28 cellular contexts compared by ENCODE assay signal in genomic region chr6:26333458-26334297, GRCh38.
"Had no signal": no experiment of that assay in that cellular context is flagged by ENCODE, and none has a peak within 500 bp of the region (broad histone marks: within the 10 kb centered on the region; RNA-seq: fewer than 3 reads in every experiment).

No MANE protein-coding gene starts in this region.

- DNase-seq: activated CD4-positive, alpha-beta T cell treated with anti-CD3 and anti-CD28 coated beads for 4 hours; activated CD4-positive, alpha-beta T cell treated with anti-CD3 and anti-CD28 coated beads, Interleukin-2, amount 50 U/mL, for 48 hours; activated CD8-positive, alpha-beta memory T cell treated with anti-CD3 and anti-CD28 coated beads for 24 hours; activated CD8-positive, alpha-beta memory T cell treated with anti-CD3 and anti-CD28 coated beads, Interleukin-2, amount 10 ng/mL, durations not matched to agents 7 days and 5 days; activated CD8-positive, alpha-beta memory T cell treated with anti-CD3 and anti-CD28 coated beads, Interleukin-2, amount 50 U/mL, for 48 hours; activated effector memory CD4-positive, alpha-beta T cell treated with Interleukin-2 at 50 U/mL for 16 hours; activated naive CD4-positive, alpha-beta T cell treated with anti-CD3 and anti-CD28 coated beads, Interleukin-2, amount 10 ng/mL, durations not matched to agents 7 days and 5 days; activated naive CD8-positive, alpha-beta T cell treated with anti-CD3 and anti-CD28 coated beads, Interleukin-2, amount 50 U/mL, for 24 hours; activated T-cell treated with anti-CD3 and anti-CD28 coated beads, Interleukin-2, amount 50 U/mL, for 48 hours; anterior cingulate cortex; caudate nucleus; cerebellar nuclear complex; KG1; MM.1S; MV-4-11; NCI-H1092; NCI-H146; NCI-H187; NCI-H2029 treated with DMSO at 0.1 percent for 48 hours; NCI-H2107; NCI-H2171; NCI-H510A; NCI-H526; NCI-H748 treated with DMSO at 0.1 percent for 48 hours; NK-92 treated with Interleukin-12 subunit alpha and Interleukin-12 subunit beta, amount 100 ng/mL, for 24 hours; SHP77 treated with DMSO at 0.1 percent for 48 hours; SK-N-SH had no signal

- H3K4me3 ChIP-seq: SJSA1 had no signal

- H3K9me3 ChIP-seq: SJSA1, SK-N-SH had no signal

- H3K27ac ChIP-seq: SJSA1 had no signal

- H3K36me3 ChIP-seq: SJSA1 had no signal
